24 cellular contexts compared by ENCODE assay signal in the genomic region with DNA sequence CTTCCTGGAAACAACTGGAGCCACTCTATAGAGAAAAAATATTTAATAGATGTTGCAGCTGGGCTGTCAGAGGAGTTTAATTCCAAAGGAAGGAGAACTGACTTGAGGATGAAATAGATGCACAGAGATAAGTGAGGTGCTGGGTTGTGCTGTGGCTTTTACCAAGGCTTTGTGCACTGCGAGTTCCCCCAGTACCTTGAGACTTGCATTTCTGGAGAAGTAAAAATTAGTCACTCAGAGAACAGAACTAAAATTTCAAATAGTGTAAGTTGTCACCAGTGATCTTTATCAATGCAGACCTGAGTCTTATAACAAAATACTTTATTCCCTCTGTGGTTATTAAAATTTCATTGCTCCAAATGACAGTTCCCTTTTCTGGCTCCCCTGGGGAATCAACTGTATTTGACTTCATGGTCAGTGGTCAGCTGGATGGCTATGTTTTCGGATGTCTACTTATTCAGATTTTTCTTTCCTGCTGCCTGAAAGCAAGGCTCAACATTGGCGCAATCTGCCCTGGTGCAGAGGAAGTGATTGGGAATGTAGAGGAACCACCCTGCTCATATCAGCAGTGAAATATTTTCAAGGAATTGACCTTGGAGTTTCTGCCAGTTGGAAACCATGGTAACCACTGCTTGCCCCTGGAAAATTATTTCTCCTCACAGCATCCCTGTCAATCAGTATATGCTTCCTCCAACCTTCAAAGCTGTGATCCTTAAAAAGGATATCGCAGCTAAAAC.
"Had no signal": no experiment of that assay in that cellular context is flagged by ENCODE, and none has a peak within 500 bp of the region (broad histone marks: within the 10 kb centered on the region; RNA-seq: fewer than 3 reads in every experiment).

No MANE protein-coding gene starts in this region.

- H3K4me1 ChIP-seq: left ventricle myocardium inferior, lower lobe of right lung, psoas muscle, tibial artery, upper lobe of left lung, uterus had no signal

- ATAC-seq: left cardiac atrium; lower lobe of right lung; sciatic nerve; stimulated activated memory B cell treated with anti-CD40 and anti-IgM and Interleukin-4, amounts not matched to agents 10 μg/mL and 1 μg/mL and 100 μg/mL, for 72 hours had no signal

- DNase-seq: cortex of kidney; dorsolateral prefrontal cortex; effector CD8-positive, alpha-beta T cell; foreskin melanocyte; head of caudate nucleus; kidney; left cardiac atrium; left ventricle myocardium inferior; lower lobe of right lung; midbrain; naive B cell; psoas muscle; spleen; stimulated activated CD4-positive, alpha-beta T cell treated with anti-CD3 and anti-CD28 coated beads, Interleukin-15, amount 100 ng/mL, for 24 hours; stimulated activated CD4-positive, alpha-beta T cell treated with anti-CD3 and anti-CD28 coated beads, Interleukin-1b, Interleukin-23, amount 100 ng/mL, for 48 hours; stimulated activated CD4-positive, alpha-beta T cell treated with anti-CD3 and anti-CD28 coated beads, Interleukin-4, amount 100 ng/mL, for 24 hours; tibial artery; upper lobe of left lung; uterus had no signal

- H3K27ac Mint-ChIP-seq: memory B cell; naive B cell; stimulated activated memory B cell treated with anti-CD40 and anti-IgM and Interleukin-4, amounts not matched to agents 10 μg/mL and 1 μg/mL and 100 μg/mL, for 72 hours; stimulated activated naive CD8-positive, alpha-beta T cell treated with anti-CD3 and anti-CD28 coated beads, Interleukin-15, Interleukin-2, amounts not matched to agents 100 ng/mL and 50 ng/mL, for 24 hours had no signal

- H3K9me3 Mint-ChIP-seq: stimulated activated naive CD8-positive, alpha-beta T cell treated with anti-CD3 and anti-CD28 coated beads, Interleukin-15, Interleukin-2, amounts not matched to agents 100 ng/mL and 50 ng/mL, for 24 hours had no signal

- H3K4me3 ChIP-seq: dorsolateral prefrontal cortex, hepatocyte, left ventricle myocardium inferior, lower lobe of right lung, psoas muscle, spleen, tibial artery, upper lobe of left lung, uterus had no signal

- H3K27ac ChIP-seq: dorsolateral prefrontal cortex, hepatocyte, left ventricle myocardium inferior, lower lobe of right lung, psoas muscle, tibial artery, upper lobe of left lung, uterus had no signal

- H3K27me3 ChIP-seq: dorsolateral prefrontal cortex, hepatocyte, spleen, tibial artery, upper lobe of left lung, uterus had no signal

- H3K4me3 Mint-ChIP-seq: memory B cell; naive B cell; stimulated activated memory B cell treated with anti-CD40 and anti-IgM and Interleukin-4, amounts not matched to agents 10 μg/mL and 1 μg/mL and 100 μg/mL, for 72 hours; stimulated activated naive CD8-positive, alpha-beta T cell treated with anti-CD3 and anti-CD28 coated beads, Interleukin-15, Interleukin-2, amounts not matched to agents 100 ng/mL and 50 ng/mL, for 24 hours had no signal

- H3K36me3 ChIP-seq: left ventricle myocardium inferior, lower lobe of right lung, spleen, tibial artery, upper lobe of left lung, uterus had no signal

- H3K9me3 ChIP-seq: left ventricle myocardium inferior, lower lobe of right lung, psoas muscle, spleen, tibial artery, upper lobe of left lung, uterus had no signal

- H3K36me3 Mint-ChIP-seq: memory B cell; stimulated activated memory B cell treated with anti-CD40 and anti-IgM and Interleukin-4, amounts not matched to agents 10 μg/mL and 1 μg/mL and 100 μg/mL, for 72 hours had no signal
